In the genomic region with DNA sequence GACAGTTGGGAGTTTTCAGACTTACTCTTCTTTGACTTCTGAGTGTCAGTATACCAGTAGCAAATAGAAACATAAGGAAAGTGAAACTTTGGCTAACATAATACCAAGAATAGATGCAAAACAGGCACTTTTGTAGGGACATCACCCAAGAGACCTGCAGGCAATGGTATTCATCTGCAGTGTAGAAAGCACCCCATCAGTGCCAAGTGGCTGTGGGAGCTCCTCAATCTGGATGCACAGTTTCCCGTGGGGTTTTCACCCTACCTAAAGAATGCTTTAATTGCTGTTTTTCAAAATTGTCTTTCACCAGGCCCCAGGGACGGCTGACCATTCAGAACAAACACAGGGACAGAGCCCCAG, we compare ENCODE assay signal across 10 cellular contexts.
DNase-seq lines count a peak whose midpoint lies in the region; ATAC-seq, FAIRE-seq and TF ChIP-seq lines count a peak whose summit lies in the region.
"Had no signal": no experiment of that assay in that cellular context is flagged by ENCODE, and none has a peak within 500 bp of the region (broad histone marks: within the 10 kb centered on the region; RNA-seq: fewer than 3 reads in every experiment).

No MANE protein-coding gene starts in this region.

- no peak overlapping the region for H2AFZ ChIP-seq in GM12878 (ENCODE audit: control insufficient read depth, low read depth, low read length)

- intact Hi-C loops in GM12878 (cut with micrococcal nuclease; ENCODE audit: unreplicated experiment) (no loop called here), body of pancreas (cut with DNase I) (no loop called here)

- no peak overlapping the region for H3K9ac ChIP-seq in GM12878 (ENCODE audit: control insufficient read depth, insufficient read depth, low read length)

- TF ChIP-seq POLR2A in GM12878 (IDR thresholded peaks at IDR 0.05; ENCODE audit: low read depth, low read length) (no peak), body of pancreas (IDR thresholded peaks at IDR 0.05) (no peak)

- CTCF ChIA-PET in GM12878 (lab: Yijun Ruan, JAX), result no interaction called here

- peak; percentile 27 for FAIRE-seq in GM12878 (lab: Jason Lieb, UNC)

- H3K4me3 ChIP-seq in GM12878 (no peak overlapping the region), body of pancreas (no peak overlapping the region), SJCRH30 (no peak overlapping the region)

- H3K4me1 ChIP-seq in GM12878 (ENCODE audit: control insufficient read depth, insufficient read depth, low read length), result 0 out of 2 replicates have a peak, but pooled peaks cover 3% of the 10 kb centered on the region
- H3K4me1 ChIP-seq in body of pancreas, result peaks cover 6% of the 10 kb centered on the region
- H3K4me1 ChIP-seq in SJCRH30, result peaks cover 8% of the 10 kb centered on the region

- no peaks in the 10 kb centered on the region for H3K9me3 Mint-ChIP-seq in activated T-cell treated with anti-CD3 and anti-CD28 coated beads, Interleukin-2, amount 50 U/mL, for 24 hours

- RAD21 ChIA-PET in GM12878 (lab: Charles Lee; ENCODE audit: unreplicated experiment), result no interaction called here

- peaks cover 73% of the 10 kb centered on the region for H3K27me3 Mint-ChIP-seq in activated T-cell treated with anti-CD3 and anti-CD28 coated beads, Interleukin-2, amount 50 U/mL, for 24 hours

- WGBS in GM12878 (ENCODE audit: insufficient coverage, insufficient replicate concordance, low lambda C conversion rate, missing lambda C conversion rate), result 0% methylated on average over 2 of the region's 2 CpGs
- WGBS in body of pancreas, 2 donors, result 18 to 31% methylated on average over 2 of the region's 2 CpGs

- TF ChIP-seq CTCF in GM12878 (IDR thresholded peaks at IDR 0.05 in 2 of 3, conservative IDR thresholded peaks at IDR 0.05 in 1 of 3; ENCODE audit: control insufficient read depth in 2 of 3, extremely low read depth in 1 of 3, insufficient read depth in 1 of 3, low read depth in 3 of 3, low read length in 3 of 3) (no peak), body of pancreas (IDR thresholded peaks at IDR 0.05) (no peak)

- in situ Hi-C loops in GM12878 (cut with MboI), result no loop called here

- SMC1A ChIA-PET in GM12878 (lab: Charles Lee; ENCODE audit: uncharacterized antibody, unreplicated experiment), result interaction anchor here (1.2 to 2.0 kb wide), 2 partner anchors 25 to 31 kb away, joined by 3 to 4 read pairs; no protein-coding TSS in a partner anchor

- H3K4me1 Mint-ChIP-seq in activated T-cell treated with anti-CD3 and anti-CD28 coated beads, Interleukin-2, amount 50 U/mL, for 24 hours (ENCODE audit: low read depth), result peaks cover 8% of the 10 kb centered on the region

- POLR2A ChIA-PET in GM12878 (lab: Charles Lee), result no interaction called here

- peaks cover 0 to 5% of the 10 kb centered on the region in 2 experiments; a peak in 2 of 4 replicates for H3K27me3 ChIP-seq in GM12878 (replicated peaks in 1 of 2; ENCODE audit: control insufficient read depth in 2 of 2, insufficient read depth in 2 of 2, low read length in 1 of 2)
- H3K27me3 ChIP-seq in body of pancreas, result peaks cover 0 to 5% of the 10 kb centered on the region in 2 donors
- no peaks in the 10 kb centered on the region for H3K27me3 ChIP-seq in SJCRH30

- H3K79me2 ChIP-seq in GM12878 (ENCODE audit: control insufficient read depth, insufficient read depth, low read length), result no peaks in the 10 kb centered on the region

- no peak for DNase-seq in activated T-cell treated with anti-CD3 and anti-CD28 coated beads, Interleukin-2, amount 50 U/mL, for 24 hours
- DNase-seq in activated T-cell treated with anti-CD3 and anti-CD28 coated beads for 4 hours (no peak), GM12878 (ENCODE audit: low read depth, low spot score) (no peak), body of pancreas (no peak), SJCRH30 (no peak)
- DNase-seq in stimulated activated naive CD8-positive, alpha-beta T cell treated with anti-CD3 and anti-CD28 coated beads, Interleukin-15, Interleukin-2, amounts not matched to agents 100 U/mL and 50 U/mL, for 24 hours, result no peak
- DNase-seq: ACHN, NCI-H1694 had no signal

- no peak overlapping the region for H3K27ac ChIP-seq in GM12878 (ENCODE audit: control insufficient read depth, insufficient read depth)
- no peak overlapping the region for H3K27ac ChIP-seq in body of pancreas
- no peak overlapping the region for H3K27ac ChIP-seq in SJCRH30

- H3K9me3 ChIP-seq in GM12878 (replicated peaks; ENCODE audit: control insufficient read depth, insufficient read depth, low read length) (no peaks in the 10 kb centered on the region), body of pancreas (no peaks in the 10 kb centered on the region), SJCRH30 (replicated peaks) (no peaks in the 10 kb centered on the region)

- no peak for TF ChIP-seq RAD21 in GM12878 (IDR thresholded peaks at IDR 0.05; ENCODE audit: insufficient read depth, low read depth, low read length)

- TF ChIP-seq EP300 in GM12878 (IDR thresholded peaks at IDR 0.05; ENCODE audit: borderline replicate concordance in 1 of 2, control insufficient read depth in 1 of 2, low read depth in 2 of 2, low read length in 2 of 2), result no peak

- H3K4me3 Mint-ChIP-seq in activated T-cell treated with anti-CD3 and anti-CD28 coated beads, Interleukin-2, amount 50 U/mL, for 24 hours, result peak overlapping the region; percentile 68

- H3K36me3 ChIP-seq in GM12878 (ENCODE audit: control insufficient read depth in 2 of 2, insufficient read depth in 2 of 2, low read length in 1 of 2) (no peaks in the 10 kb centered on the region), body of pancreas (replicated peaks in 1 of 2; ENCODE audit: insufficient read depth in 1 of 2, low read depth in 2 of 2) (no peaks in the 10 kb centered on the region), SJCRH30 (no peaks in the 10 kb centered on the region)

- no peak overlapping the region for H3K27ac Mint-ChIP-seq in activated T-cell treated with anti-CD3 and anti-CD28 coated beads, Interleukin-2, amount 50 U/mL, for 24 hours

- H4K20me1 ChIP-seq in GM12878 (ENCODE audit: control insufficient read depth, insufficient read depth), result no peaks in the 10 kb centered on the region

- no peak overlapping the region; the same call in 1 of the 2 replicates for H3K4me2 ChIP-seq in GM12878 (ENCODE audit: control insufficient read depth, insufficient read depth)

- ATAC-seq in HG03039 (IDR thresholded peaks at IDR 0.05; ENCODE audit: unreplicated experiment) (peak; percentile 70), GM12878 (peak; percentile 60), HG03025 (IDR thresholded peaks at IDR 0.05; ENCODE audit: low FRiP score, unreplicated experiment) (no peak), body of pancreas (no peak)
- ATAC-seq in stimulated activated naive CD8-positive, alpha-beta T cell treated with anti-CD3 and anti-CD28 coated beads, Interleukin-15, Interleukin-2, amounts not matched to agents 100 U/mL and 50 U/mL, for 24 hours, result peak; percentile 22

- no TSS peak for BruUV-seq in GM12878 (replicated peaks; lab: Mats Ljungman, UMichigan)

- no peaks in the 10 kb centered on the region for H3K36me3 Mint-ChIP-seq in activated T-cell treated with anti-CD3 and anti-CD28 coated beads, Interleukin-2, amount 50 U/mL, for 24 hours (ENCODE audit: low read depth)

TF ChIP-seq in GM12878, 131 proteins besides CTCF, POLR2A, EP300 and RAD21:
- TF ChIP-seq KAT2A (conservative IDR thresholded peaks at IDR 0.05; ENCODE audit: control insufficient read depth, low read depth, low read length), result no peak
- TF ChIP-seq BACH1 (IDR thresholded peaks at IDR 0.05; ENCODE audit: borderline replicate concordance), result no peak
- no peak for TF ChIP-seq HDAC6 (IDR thresholded peaks at IDR 0.05; ENCODE audit: unreplicated experiment)
- TF ChIP-seq MTA3 (IDR thresholded peaks at IDR 0.05; ENCODE audit: borderline replicate concordance, low read length), result no peak
- no peak for TF ChIP-seq MYC (IDR thresholded peaks at IDR 0.05; ENCODE audit: insufficient read depth, insufficient read length, insufficient replicate concordance, low read length, severe bottlenecking)
- TF ChIP-seq HDGF (IDR thresholded peaks at IDR 0.05), result no peak

Comparison
In these comparisons a context has a peak if more than half of its experiments do, and no peak if none do; other contexts are left out.
1. ATAC-seq: peak in HG03039 (single experiment), GM12878 (single experiment) and stimulated activated naive CD8-positive, alpha-beta T cell treated with anti-CD3 and anti-CD28 coated beads, Interleukin-15, Interleukin-2, amounts not matched to agents 100 U/mL and 50 U/mL, for 24 hours (single experiment); none in HG03025 (single experiment) and body of pancreas (single experiment).